ENCODE assay signal across 27 cellular contexts in the genomic region with DNA sequence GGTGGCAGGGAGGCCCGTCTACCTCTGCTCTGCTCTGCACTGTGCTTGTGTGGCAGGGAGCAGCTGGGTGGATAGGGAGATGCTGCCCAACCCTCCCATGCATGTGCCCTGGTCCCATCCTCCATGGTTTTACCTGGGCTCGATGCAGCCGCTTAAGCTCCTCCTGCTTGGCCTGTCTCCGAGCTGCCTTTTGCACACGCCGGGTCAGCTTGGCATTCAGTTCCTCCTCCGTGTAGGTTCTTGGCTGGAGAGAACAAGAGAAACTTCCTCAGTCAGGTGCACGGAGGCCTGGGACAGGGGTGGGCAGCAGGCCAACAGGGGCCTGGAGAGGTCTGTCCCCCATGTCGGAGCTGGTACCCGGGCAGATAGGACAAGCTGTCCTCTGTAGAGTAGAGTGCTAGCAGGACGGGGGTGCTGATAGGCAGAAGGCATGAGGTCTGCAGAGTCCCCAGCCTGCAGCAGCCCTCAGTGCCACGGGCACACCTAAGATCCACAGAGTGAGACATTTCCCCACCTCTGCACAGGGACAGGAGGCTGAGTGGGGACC. TPM values are rescaled to one million over a fixed set of nuclear protein-coding genes. Genes with fewer than 3 reads are reported as not detected.
A peak's percentile ranks its signal among the peaks of the same experiment; 100 is the strongest.
DNase-seq lines count a peak whose midpoint lies in the region; ATAC-seq and TF ChIP-seq lines count a peak whose summit lies in the region.
"Had no signal": no experiment of that assay in that cellular context is flagged by ENCODE, and none has a peak within 500 bp of the region (broad histone marks: within the 10 kb centered on the region; RNA-seq: fewer than 3 reads in every experiment).

No MANE protein-coding gene starts in this region.

- H3K9ac ChIP-seq in colonic mucosa (ENCODE audit: low read depth in 2 of 2, low read length in 2 of 2): peak overlapping the region; percentile 28 to 39
- H3K9ac ChIP-seq: KMS-11 had no signal

- H3K9me3 Mint-ChIP-seq in stimulated activated naive B cell treated with anti-CD40 and anti-IgM and Interleukin-4, amounts not matched to agents 10 μg/mL and 1 μg/mL and 100 μg/mL, for 72 hours: no peaks in the 10 kb centered on the region
- H3K9me3 Mint-ChIP-seq: CD8-positive, alpha-beta memory T cell; IgD-negative memory B cell had no signal

- peak overlapping the region; percentile 88 for H3K27ac Mint-ChIP-seq in stimulated activated naive B cell treated with anti-CD40 and anti-IgM and Interleukin-4, amounts not matched to agents 10 μg/mL and 1 μg/mL and 100 μg/mL, for 72 hours
- H3K27ac Mint-ChIP-seq: B cell had no signal

- H3K4me3 ChIP-seq in colonic mucosa (no peak overlapping the region), mucosa of descending colon (no peak overlapping the region)
- H3K4me3 ChIP-seq: PC-9 had no signal

- no peaks in the 10 kb centered on the region for H3K36me3 ChIP-seq in colonic mucosa
- H3K36me3 ChIP-seq in mucosa of descending colon (ENCODE audit: low read depth): peaks cover 22% of the 10 kb centered on the region

- peak; percentile 70 for ATAC-seq in Right ventricle myocardium inferior
- no peak for ATAC-seq in left cardiac atrium
- ATAC-seq in mucosa of descending colon: peak; percentile 73
- ATAC-seq in stimulated activated naive B cell treated with anti-CD40 and anti-IgM and Interleukin-4, amounts not matched to agents 10 μg/mL and 1 μg/mL and 100 μg/mL, for 72 hours (replicated peaks): no peak

- H3K4me1 Mint-ChIP-seq in stimulated activated naive B cell treated with anti-CD40 and anti-IgM and Interleukin-4, amounts not matched to agents 10 μg/mL and 1 μg/mL and 100 μg/mL, for 72 hours: peaks cover 25 to 47% of the 10 kb centered on the region in 2 donors
- H3K4me1 Mint-ChIP-seq: B cell; CD8-positive, alpha-beta memory T cell; IgD-negative memory B cell had no signal

- TF ChIP-seq CTCF in colonic mucosa (IDR thresholded peaks at IDR 0.05) (no peak), mucosa of descending colon (IDR thresholded peaks at IDR 0.05) (no peak)

- H3K27ac ChIP-seq in colonic mucosa: no peak overlapping the region
- H3K27ac ChIP-seq: 22Rv1, C4-2B, HL-60, KMS-11, PC-9 had no signal

- no peaks in the 10 kb centered on the region for H3K9me3 ChIP-seq in colonic mucosa
- H3K9me3 ChIP-seq in mucosa of descending colon: no peaks in the 10 kb centered on the region

- intact Hi-C loops in Right ventricle myocardium inferior (cut with DNase I) (no loop called here), left cardiac atrium (cut with DNase I) (no loop called here), colonic mucosa (cut with DNase I) (no loop called here), mucosa of descending colon (cut with DNase I, micrococcal nuclease) (no loop called here)

- DNase-seq in Right ventricle myocardium inferior (ENCODE audit: missing footprints) (no peak), left cardiac atrium (no peak), colonic mucosa (peak; percentile 36), mucosa of descending colon (peak; percentile 24 to 67 (median 58)), dermis blood vessel endothelial cell (no peak), NCI-H187 treated with DMSO at 0.1 percent for 48 hours (lab: John Stamatoyannopoulos, UW) (no peak)
- DNase-seq in stimulated activated naive B cell treated with anti-CD40 and anti-IgM and Interleukin-4, amounts not matched to agents 10 μg/mL and 1 μg/mL and 100 μg/mL, for 72 hours: no peak
- DNase-seq in activated T-cell treated with anti-CD3 and anti-CD28 coated beads, Interleukin-2, amount 50 U/mL, for 48 hours: no peak
- DNase-seq: Calu3; CD8-positive, alpha-beta memory T cell; DMS153; DND-41; MM.1S; NCI-H1694 treated with DMSO at 0.1 percent for 48 hours; NCI-H2171 treated with DMSO at 0.1 percent for 48 hours; NCI-H345; NCI-H510A treated with DMSO at 0.1 percent for 48 hours; NCI-H774; NK-92 treated with Interleukin-12 subunit alpha and Interleukin-12 subunit beta, amount 100 ng/mL, for 24 hours; PC-9; SHP77 had no signal

- no peak overlapping the region for H3K4me3 Mint-ChIP-seq in stimulated activated naive B cell treated with anti-CD40 and anti-IgM and Interleukin-4, amounts not matched to agents 10 μg/mL and 1 μg/mL and 100 μg/mL, for 72 hours
- H3K4me3 Mint-ChIP-seq: B cell; CD8-positive, alpha-beta memory T cell; IgD-negative memory B cell had no signal

- H3K27me3 ChIP-seq in colonic mucosa: no peaks in the 10 kb centered on the region

- H3K4me1 ChIP-seq in colonic mucosa (no peaks in the 10 kb centered on the region), mucosa of descending colon (ENCODE audit: low read depth) (peaks cover 8% of the 10 kb centered on the region)

- H3K36me3 Mint-ChIP-seq in stimulated activated naive B cell treated with anti-CD40 and anti-IgM and Interleukin-4, amounts not matched to agents 10 μg/mL and 1 μg/mL and 100 μg/mL, for 72 hours: peaks cover 70 to 84% of the 10 kb centered on the region in 2 donors

- H3K27me3 Mint-ChIP-seq in stimulated activated naive B cell treated with anti-CD40 and anti-IgM and Interleukin-4, amounts not matched to agents 10 μg/mL and 1 μg/mL and 100 μg/mL, for 72 hours: no peaks in the 10 kb centered on the region
- H3K27me3 Mint-ChIP-seq: B cell; CD8-positive, alpha-beta memory T cell; IgD-negative memory B cell had no signal

RNA-seq across cellular contexts. Expression of gene BID, which starts 36.4 kb away (rescaled TPM):
- total RNA-seq in Right ventricle myocardium inferior (23.2 TPM), left cardiac atrium (10 to 100 TPM; 14.1 to 15.4 TPM), colonic mucosa (10 to 100 TPM; 35.9 to 57.5 TPM), mucosa of descending colon (10 to 100 TPM; 17.9 to 35.0 (median 21.8) TPM), dermis blood vessel endothelial cell (45.3 and 79.7 TPM in 2 replicates)

Comparison
In these comparisons a context has a peak if more than half of its experiments do, and no peak if none do; other contexts are left out.
1. ATAC-seq: peak in Right ventricle myocardium inferior (single experiment) and mucosa of descending colon (single experiment); none in left cardiac atrium (0 of 2) and stimulated activated naive B cell treated with anti-CD40 and anti-IgM and Interleukin-4, amounts not matched to agents 10 μg/mL and 1 μg/mL and 100 μg/mL, for 72 hours (0 of 2).
2. DNase-seq: peak in colonic mucosa (single experiment) and mucosa of descending colon (3 of 3); none in Right ventricle myocardium inferior (single experiment), left cardiac atrium (single experiment), stimulated activated naive B cell treated with anti-CD40 and anti-IgM and Interleukin-4, amounts not matched to agents 10 μg/mL and 1 μg/mL and 100 μg/mL, for 72 hours (single experiment), dermis blood vessel endothelial cell (single experiment), NCI-H187 treated with DMSO at 0.1 percent for 48 hours (single experiment) and activated T-cell treated with anti-CD3 and anti-CD28 coated beads, Interleukin-2, amount 50 U/mL, for 48 hours (0 of 2).